ENCODE assay signal across 12 cellular contexts in the genomic region with DNA sequence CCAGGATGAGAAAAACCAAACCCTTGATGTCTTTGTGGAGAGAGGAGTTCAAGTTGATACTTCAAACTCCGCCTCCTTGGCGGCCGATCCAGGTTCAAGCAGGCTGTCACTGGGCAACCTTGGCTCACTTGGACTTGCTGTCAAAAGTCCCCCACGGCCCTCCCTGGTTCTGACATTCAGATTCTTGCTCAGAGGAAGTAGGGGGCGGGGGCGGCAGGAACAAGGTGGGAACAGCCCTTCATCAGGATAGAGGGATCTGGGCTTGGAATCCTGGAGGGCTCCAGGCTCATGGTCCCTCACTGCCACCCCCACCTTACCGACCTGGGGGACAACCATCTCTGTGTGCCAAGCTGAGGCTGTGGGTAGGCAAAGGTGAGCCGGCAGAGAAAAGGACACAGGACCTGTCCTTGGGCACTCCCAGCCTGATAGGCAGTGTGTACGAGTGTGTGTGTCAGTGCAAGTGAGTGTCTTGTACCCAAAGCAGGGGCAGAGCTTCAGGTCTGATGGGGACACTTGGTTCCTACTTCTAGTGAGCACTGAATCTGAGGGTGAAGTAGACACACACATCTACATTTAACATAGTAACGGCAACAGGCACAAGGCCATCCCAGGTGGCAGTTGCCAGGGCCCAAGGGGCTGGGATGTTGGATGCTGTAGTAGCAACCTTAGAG. TPM values are rescaled to one million over a fixed set of nuclear protein-coding genes. Genes with fewer than 3 reads are reported as not detected.
DNase-seq lines count a peak whose midpoint lies in the region; ATAC-seq and TF ChIP-seq lines count a peak whose summit lies in the region.
"Had no signal": no experiment of that assay in that cellular context is flagged by ENCODE, and none has a peak within 500 bp of the region (broad histone marks: within the 10 kb centered on the region; RNA-seq: fewer than 3 reads in every experiment).

No MANE protein-coding gene starts in this region.

- H3K27ac Mint-ChIP-seq in activated CD8-positive, alpha-beta T cell treated with anti-CD3 and anti-CD28 coated beads for 36 hours, result peak overlapping the region; percentile 96
- peak overlapping the region; percentile 100 for H3K27ac Mint-ChIP-seq in stimulated activated memory B cell treated with anti-CD40 and anti-IgM and Interleukin-4, amounts not matched to agents 10 μg/mL and 1 μg/mL and 100 μg/mL, for 72 hours

- no peaks in the 10 kb centered on the region for H3K9me3 ChIP-seq in SJCRH30 (replicated peaks)
- H3K9me3 ChIP-seq: thoracic aorta had no signal

- ATAC-seq in activated CD8-positive, alpha-beta T cell treated with anti-CD3 and anti-CD28 coated beads for 36 hours, result no peak
- no peak for ATAC-seq in stimulated activated memory B cell treated with anti-CD40 and anti-IgM and Interleukin-4, amounts not matched to agents 10 μg/mL and 1 μg/mL and 100 μg/mL, for 72 hours
- ATAC-seq in GM21367 (IDR thresholded peaks at IDR 0.05; ENCODE audit: unreplicated experiment), result no peak

- no peaks in the 10 kb centered on the region for H3K27me3 ChIP-seq in SJCRH30

- DNase-seq in NK-92 treated with Interleukin-12 subunit alpha and Interleukin-12 subunit beta, amount 100 ng/mL, for 24 hours (lab: John Stamatoyannopoulos, UW), result peak; percentile 61
- no peak for DNase-seq in NK-92 (lab: John Stamatoyannopoulos, UW; ENCODE audit: unreplicated experiment)
- peak; percentile 78 for DNase-seq in activated CD8-positive, alpha-beta T cell treated with anti-CD3 and anti-CD28 coated beads for 36 hours
- DNase-seq in islet precursor cell, result peak; percentile 57
- no peak for DNase-seq in cortex of kidney (lab: John Stamatoyannopoulos, UW)
- no peak for DNase-seq in SJCRH30
- DNase-seq: T1000 had no signal

- H3K4me1 ChIP-seq in SJCRH30, result peaks cover 6% of the 10 kb centered on the region; the same call in 1 of the 2 replicates

- POLR2A ChIA-PET in activated CD8-positive, alpha-beta T cell treated with anti-CD3 and anti-CD28 coated beads for 36 hours (lab: Charles Lee), result interaction anchor here (0.7 to 26.8 kb wide), 13 partner anchors 4 to 1505 kb away, joined by 3 to 1558 read pairs (median 4); a partner anchor contains a TSS

- peaks cover 74% of the 10 kb centered on the region for H3K36me3 Mint-ChIP-seq in activated CD8-positive, alpha-beta T cell treated with anti-CD3 and anti-CD28 coated beads for 36 hours (ENCODE audit: low read depth)
- peaks cover 27% of the 10 kb centered on the region for H3K36me3 Mint-ChIP-seq in stimulated activated memory B cell treated with anti-CD40 and anti-IgM and Interleukin-4, amounts not matched to agents 10 μg/mL and 1 μg/mL and 100 μg/mL, for 72 hours

- peak overlapping the region; percentile 81 for H3K4me3 Mint-ChIP-seq in activated CD8-positive, alpha-beta T cell treated with anti-CD3 and anti-CD28 coated beads for 36 hours
- H3K4me3 Mint-ChIP-seq in stimulated activated memory B cell treated with anti-CD40 and anti-IgM and Interleukin-4, amounts not matched to agents 10 μg/mL and 1 μg/mL and 100 μg/mL, for 72 hours, result peak overlapping the region; percentile 98
- H3K4me3 Mint-ChIP-seq: nephron had no signal

- no peak overlapping the region for H3K4me3 ChIP-seq in SJCRH30
- H3K4me3 ChIP-seq: thoracic aorta had no signal

- H3K27me3 Mint-ChIP-seq in activated CD8-positive, alpha-beta T cell treated with anti-CD3 and anti-CD28 coated beads for 36 hours, result peaks cover 6% of the 10 kb centered on the region
- H3K27me3 Mint-ChIP-seq in stimulated activated memory B cell treated with anti-CD40 and anti-IgM and Interleukin-4, amounts not matched to agents 10 μg/mL and 1 μg/mL and 100 μg/mL, for 72 hours, result peaks cover 8% of the 10 kb centered on the region

- no peak for TF ChIP-seq CTCF in activated CD8-positive, alpha-beta T cell treated with anti-CD3 and anti-CD28 coated beads for 36 hours (IDR thresholded peaks at IDR 0.05)

- H3K9me3 Mint-ChIP-seq in activated CD8-positive, alpha-beta T cell treated with anti-CD3 and anti-CD28 coated beads for 36 hours, result no peaks in the 10 kb centered on the region
- H3K9me3 Mint-ChIP-seq in stimulated activated memory B cell treated with anti-CD40 and anti-IgM and Interleukin-4, amounts not matched to agents 10 μg/mL and 1 μg/mL and 100 μg/mL, for 72 hours, result no peaks in the 10 kb centered on the region
- H3K9me3 Mint-ChIP-seq: nephron had no signal

- CTCF ChIA-PET in activated CD8-positive, alpha-beta T cell treated with anti-CD3 and anti-CD28 coated beads for 36 hours (lab: Charles Lee), result interaction anchor here (2.9 to 6.2 kb wide), 3 partner anchors 9 to 17 kb away, joined by 21 to 51 read pairs (median 49); a partner anchor contains a TSS

- H3K27ac ChIP-seq in SJCRH30, result no peak overlapping the region

- no peaks in the 10 kb centered on the region for H3K36me3 ChIP-seq in SJCRH30
- H3K36me3 ChIP-seq: thoracic aorta had no signal

- intact Hi-C loops in activated CD8-positive, alpha-beta T cell treated with anti-CD3 and anti-CD28 coated beads for 36 hours (cut with micrococcal nuclease), result loop anchor here (5.0 to 10.0 kb wide), 3 partner anchors 82 to 770 kb away; a partner anchor contains a TSS

- no peaks in the 10 kb centered on the region for H3K4me1 Mint-ChIP-seq in activated CD8-positive, alpha-beta T cell treated with anti-CD3 and anti-CD28 coated beads for 36 hours (ENCODE audit: low read depth)
- peaks cover 73% of the 10 kb centered on the region for H3K4me1 Mint-ChIP-seq in stimulated activated memory B cell treated with anti-CD40 and anti-IgM and Interleukin-4, amounts not matched to agents 10 μg/mL and 1 μg/mL and 100 μg/mL, for 72 hours

RNA-seq across cellular contexts. Expression of a gene that starts 6.6 kb away (rescaled TPM):
- total RNA-seq in activated CD8-positive, alpha-beta T cell treated with anti-CD3 and anti-CD28 coated beads for 36 hours, result 10 to 100 TPM; 21.1 to 24.1 TPM
- 0.53 and 0.58 TPM in 2 replicates for total RNA-seq in SJCRH30 (2014; rRNA removed; shearing (Covaris generic))

RNA-seq across cellular contexts. Expression of a gene that starts 16.8 kb away (rescaled TPM):
- 100 to 1,000 TPM; 104 to 110 TPM for total RNA-seq in activated CD8-positive, alpha-beta T cell treated with anti-CD3 and anti-CD28 coated beads for 36 hours
- total RNA-seq in SJCRH30 (2014; rRNA removed; shearing (Covaris generic)), result 61.2 and 61.3 TPM in 2 replicates

RNA-seq across cellular contexts. Expression of a gene that starts 54.5 kb away (rescaled TPM):
- not detected for total RNA-seq in activated CD8-positive, alpha-beta T cell treated with anti-CD3 and anti-CD28 coated beads for 36 hours
- 5.2 and 6.4 TPM in 2 replicates for total RNA-seq in SJCRH30 (2014; rRNA removed; shearing (Covaris generic))
- total RNA-seq: LHCN-M2 had no signal

Comparison
In these comparisons a context has a peak if more than half of its experiments do, and no peak if none do; other contexts are left out.
1. DNase-seq: peak in NK-92 treated with Interleukin-12 subunit alpha and Interleukin-12 subunit beta, amount 100 ng/mL, for 24 hours (single experiment), activated CD8-positive, alpha-beta T cell treated with anti-CD3 and anti-CD28 coated beads for 36 hours (single experiment) and islet precursor cell (single experiment); none in NK-92 (single experiment), cortex of kidney (single experiment) and SJCRH30 (0 of 2).
2. RNA of a gene that starts 6.6 kb away (total RNA-seq): 21.1 to 24.1 TPM in activated CD8-positive, alpha-beta T cell treated with anti-CD3 and anti-CD28 coated beads for 36 hours; 0.53 to 0.58 TPM in SJCRH30; every median in the first group is over 10 times any median in the second.